ENCODE assay signal across 8 cellular contexts in the genomic region with DNA sequence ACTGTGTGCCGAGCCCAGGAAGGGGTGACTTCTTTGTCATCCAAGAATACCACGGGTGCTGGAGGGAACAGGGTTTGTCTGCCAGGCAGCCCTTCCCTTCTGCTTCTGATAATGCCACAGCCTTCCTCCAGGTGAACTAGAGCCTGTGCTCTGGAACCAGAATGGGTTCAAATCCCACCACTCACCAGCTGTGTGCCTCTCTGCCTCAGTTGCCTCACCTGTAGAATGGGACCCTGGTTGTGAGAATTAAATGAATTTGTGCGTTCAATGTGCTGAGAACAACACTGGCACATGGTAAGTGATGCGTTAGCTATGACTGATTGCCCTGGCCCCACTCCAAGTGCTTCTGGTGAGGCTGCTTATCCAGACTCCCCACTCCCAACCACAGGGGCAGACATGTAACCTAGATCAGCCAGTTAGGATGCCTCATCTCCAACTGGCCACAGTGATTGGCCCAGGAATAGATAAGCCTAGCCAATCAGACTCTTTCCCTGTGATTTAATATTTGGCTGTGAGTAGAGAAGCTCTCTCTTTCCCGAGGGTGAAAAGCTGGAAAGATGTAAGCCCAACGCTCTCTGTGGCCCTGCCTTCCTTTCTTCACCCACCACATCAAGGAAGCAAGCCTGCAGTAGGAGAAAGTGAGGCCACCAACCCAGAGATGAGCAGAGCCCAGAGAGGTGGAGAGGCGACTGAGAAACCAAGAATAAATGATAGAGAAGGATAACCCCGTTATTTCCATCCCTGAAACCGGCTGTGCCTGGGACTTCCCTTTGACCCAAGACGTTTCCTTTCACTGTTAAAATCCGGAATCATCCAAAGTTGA.
DNase-seq lines count a peak whose midpoint lies in the region; ATAC-seq and TF ChIP-seq lines count a peak whose summit lies in the region.
"Had no signal": no experiment of that assay in that cellular context is flagged by ENCODE, and none has a peak within 500 bp of the region (broad histone marks: within the 10 kb centered on the region; RNA-seq: fewer than 3 reads in every experiment).

No MANE protein-coding gene starts in this region.

- no peak overlapping the region for H2AFZ ChIP-seq in Loucy (ENCODE audit: low read length)

- H3K27me3 ChIP-seq in Loucy (ENCODE audit: insufficient read depth, low read length, poor library complexity, severe bottlenecking): no peaks in the 10 kb centered on the region

- TF ChIP-seq CTCF in Loucy (conservative IDR thresholded peaks at IDR 0.05; ENCODE audit: low read length): 0 out of 2 replicates have a peak, but pooled peaks have one; percentile 4

- H3K4me2 ChIP-seq in Loucy (ENCODE audit: low read depth, low read length, poor library complexity, severe bottlenecking): no peak overlapping the region

- no peaks in the 10 kb centered on the region for H3K36me3 ChIP-seq in Loucy (ENCODE audit: insufficient read depth, low read length)

- peaks cover 5% of the 10 kb centered on the region for H3K4me1 ChIP-seq in Loucy (ENCODE audit: insufficient read depth, low read length, poor library complexity, severe bottlenecking)

- no peaks in the 10 kb centered on the region for H3K9me3 ChIP-seq in Loucy (ENCODE audit: insufficient read depth, low read depth, low read length)

- no peak overlapping the region for H3K4me3 ChIP-seq in Loucy (ENCODE audit: low read length, poor library complexity, severe bottlenecking)
- H3K4me3 ChIP-seq: SK-N-MC had no signal

- H4K20me1 ChIP-seq in Loucy (ENCODE audit: insufficient read depth, low read length, poor library complexity, severe bottlenecking): no peaks in the 10 kb centered on the region

- no peaks in the 10 kb centered on the region for H3K9me2 ChIP-seq in Loucy (replicated peaks; ENCODE audit: low read depth, low read length)

- DNase-seq in EL: peak; percentile 63
- DNase-seq in UCSD-AML1 (lab: John Stamatoyannopoulos, UW; ENCODE audit: unreplicated experiment): peak; percentile 48
- peak; percentile 60 for DNase-seq in left kidney (ENCODE audit: low read depth, low spot score)
- no peak for DNase-seq in DMS114 treated with DMSO at 0.1 percent for 48 hours (lab: John Stamatoyannopoulos, UW; ENCODE audit: unreplicated experiment)

- ATAC-seq in GM19455 (IDR thresholded peaks at IDR 0.05; ENCODE audit: unreplicated experiment) (no peak), GM18517 (IDR thresholded peaks at IDR 0.05; ENCODE audit: unreplicated experiment) (no peak)

- H3K9ac ChIP-seq in Loucy (ENCODE audit: low read depth, low read length, poor library complexity, severe bottlenecking): no peak overlapping the region

- no peaks in the 10 kb centered on the region for H3F3A ChIP-seq in Loucy (ENCODE audit: low read depth)

- H3K79me2 ChIP-seq in Loucy (ENCODE audit: insufficient read depth, low read length): no peaks in the 10 kb centered on the region
